Comparison of ENCODE assay signal across 1 cellular context in the genomic region with DNA sequence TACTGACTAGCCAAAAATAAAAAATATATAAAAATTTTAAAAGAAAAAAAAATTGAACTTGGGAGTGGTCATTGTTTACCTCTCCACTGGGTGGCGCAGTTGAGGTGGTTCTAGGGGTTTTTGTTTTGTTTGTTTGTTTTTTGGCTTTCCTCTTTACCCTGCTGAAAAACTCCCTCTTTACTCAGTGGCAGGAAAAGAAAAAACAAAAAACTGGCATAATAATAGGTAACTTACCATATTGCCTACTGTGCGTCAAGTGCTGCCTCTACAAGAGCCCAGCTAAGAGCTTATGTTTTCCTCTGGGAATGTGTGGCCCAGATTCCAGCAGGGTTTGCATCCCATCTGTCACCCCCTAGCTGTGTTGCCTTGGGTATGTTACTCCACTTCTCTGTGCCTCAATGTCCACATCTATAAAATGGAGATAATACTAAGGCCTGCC.
TF ChIP-seq lines count a peak whose summit lies in the region.

No MANE protein-coding gene starts in this region.

TF ChIP-seq in GM23338, 12 proteins besides CTCF, POLR2A, EP300 and RAD21:
- TF ChIP-seq CREB1 (CRISPR knock-in tag; IDR thresholded peaks at IDR 0.05; ENCODE audit: low read depth): 0 out of 2 replicates have a peak, but pooled peaks have one; percentile 24
